In genomic region chr22:46212195-46212594, GRCh38 we compare ENCODE assay signal across 16 cellular contexts. TPM values are rescaled to one million over a fixed set of nuclear protein-coding genes. Genes with fewer than 3 reads are reported as not detected.
DNase-seq lines count a peak whose midpoint lies in the region; ATAC-seq and TF ChIP-seq lines count a peak whose summit lies in the region.
"Had no signal": no experiment of that assay in that cellular context is flagged by ENCODE, and none has a peak within 500 bp of the region (broad histone marks: within the 10 kb centered on the region; RNA-seq: fewer than 3 reads in every experiment).

No MANE protein-coding gene starts in this region.

- no peaks in the 10 kb centered on the region for H3K27me3 Mint-ChIP-seq in activated CD4-positive, alpha-beta memory T cell treated with anti-CD3 and anti-CD28 coated beads for 36 hours
- no peaks in the 10 kb centered on the region for H3K27me3 Mint-ChIP-seq in activated CD4-positive, alpha-beta memory T cell treated with anti-CD3 and anti-CD28 coated beads, Interleukin-2, amount 10 ng/mL, durations not matched to agents 7 days and 5 days
- H3K27me3 Mint-ChIP-seq in natural killer cell treated with Interleukin-12 subunit alpha and Interleukin-12 subunit beta and Interleukin-15 and Interleukin-18, amount 100 ng/mL, for 72 hours = no peaks in the 10 kb centered on the region
- H3K27me3 Mint-ChIP-seq in natural killer cell (ENCODE audit: low read depth in 2 of 2) = no peaks in the 10 kb centered on the region
- no peaks in the 10 kb centered on the region for H3K27me3 Mint-ChIP-seq in activated T-helper 17 cell treated with anti-CD3 and anti-CD28 coated beads, Interleukin-2, amount 50 U/mL, for 72 hours
- H3K27me3 Mint-ChIP-seq: B cell had no signal

- H3K9me3 Mint-ChIP-seq in activated CD4-positive, alpha-beta memory T cell treated with anti-CD3 and anti-CD28 coated beads for 36 hours = peaks cover 18% of the 10 kb centered on the region
- peaks cover 30% of the 10 kb centered on the region for H3K9me3 Mint-ChIP-seq in activated CD4-positive, alpha-beta memory T cell treated with anti-CD3 and anti-CD28 coated beads, Interleukin-2, amount 10 ng/mL, durations not matched to agents 7 days and 5 days
- H3K9me3 Mint-ChIP-seq in natural killer cell treated with Interleukin-12 subunit alpha and Interleukin-12 subunit beta and Interleukin-15 and Interleukin-18, amount 100 ng/mL, for 72 hours = peaks cover 10% of the 10 kb centered on the region
- H3K9me3 Mint-ChIP-seq in natural killer cell = peaks cover 2 to 5% of the 10 kb centered on the region in 2 donors
- peaks cover 13% of the 10 kb centered on the region for H3K9me3 Mint-ChIP-seq in activated T-helper 17 cell treated with anti-CD3 and anti-CD28 coated beads, Interleukin-2, amount 50 U/mL, for 72 hours
- peaks cover 12% of the 10 kb centered on the region for H3K9me3 Mint-ChIP-seq in stimulated activated effector memory CD8-positive, alpha-beta T cell treated with anti-CD3 and anti-CD28 coated beads, Interleukin-12 subunit alpha, Interleukin-12 subunit beta, amount 100 ng/mL, for 72 hours

- ATAC-seq in natural killer cell treated with Interleukin-12 subunit alpha and Interleukin-12 subunit beta and Interleukin-15 and Interleukin-18, amount 100 ng/mL, for 72 hours = no peak
- ATAC-seq in natural killer cell = no peak
- ATAC-seq in activated T-helper 17 cell treated with anti-CD3 and anti-CD28 coated beads, Interleukin-2, amount 50 U/mL, for 72 hours (replicated peaks) = peak; percentile 59
- ATAC-seq in stimulated activated effector memory CD8-positive, alpha-beta T cell treated with anti-CD3 and anti-CD28 coated beads, Interleukin-12 subunit alpha, Interleukin-12 subunit beta, amount 100 ng/mL, for 72 hours = peak; percentile 40
- ATAC-seq: CD8-positive, alpha-beta T cell had no signal

- H3K4me3 Mint-ChIP-seq in activated CD4-positive, alpha-beta memory T cell treated with anti-CD3 and anti-CD28 coated beads for 36 hours = no peak overlapping the region
- H3K4me3 Mint-ChIP-seq in activated CD4-positive, alpha-beta memory T cell treated with anti-CD3 and anti-CD28 coated beads, Interleukin-2, amount 10 ng/mL, durations not matched to agents 7 days and 5 days = no peak overlapping the region
- H3K4me3 Mint-ChIP-seq in natural killer cell treated with Interleukin-12 subunit alpha and Interleukin-12 subunit beta and Interleukin-15 and Interleukin-18, amount 100 ng/mL, for 72 hours = no peak overlapping the region
- H3K4me3 Mint-ChIP-seq in natural killer cell = no peak overlapping the region
- no peak overlapping the region for H3K4me3 Mint-ChIP-seq in activated T-helper 17 cell treated with anti-CD3 and anti-CD28 coated beads, Interleukin-2, amount 50 U/mL, for 72 hours
- no peak overlapping the region for H3K4me3 Mint-ChIP-seq in stimulated activated effector memory CD8-positive, alpha-beta T cell treated with anti-CD3 and anti-CD28 coated beads, Interleukin-12 subunit alpha, Interleukin-12 subunit beta, amount 100 ng/mL, for 72 hours
- H3K4me3 Mint-ChIP-seq: B cell; CD8-positive, alpha-beta T cell; H9 had no signal

- CTCF ChIA-PET in activated CD4-positive, alpha-beta memory T cell treated with anti-CD3 and anti-CD28 coated beads for 36 hours (lab: Charles Lee) = interaction anchor here (0.6 to 1.1 kb wide), 2 partner anchors 17 to 30 kb away, joined by 3 read pairs; no protein-coding TSS in a partner anchor
- CTCF ChIA-PET in activated CD4-positive, alpha-beta memory T cell treated with anti-CD3 and anti-CD28 coated beads, Interleukin-2, amount 10 ng/mL, durations not matched to agents 7 days and 5 days (lab: Charles Lee) = interaction anchor here (0.6 kb wide), 1 partner anchor 25 kb away, joined by 3 read pairs; no protein-coding TSS in a partner anchor

- peaks cover 12% of the 10 kb centered on the region for H3K4me1 Mint-ChIP-seq in activated CD4-positive, alpha-beta memory T cell treated with anti-CD3 and anti-CD28 coated beads for 36 hours (ENCODE audit: low read depth)
- H3K4me1 Mint-ChIP-seq in activated CD4-positive, alpha-beta memory T cell treated with anti-CD3 and anti-CD28 coated beads, Interleukin-2, amount 10 ng/mL, durations not matched to agents 7 days and 5 days = peaks cover 7% of the 10 kb centered on the region
- peaks cover 0 to 19% of the 10 kb centered on the region in 2 donors for H3K4me1 Mint-ChIP-seq in natural killer cell treated with Interleukin-12 subunit alpha and Interleukin-12 subunit beta and Interleukin-15 and Interleukin-18, amount 100 ng/mL, for 72 hours (ENCODE audit: low read depth in 2 of 2)
- peaks cover 0 to 6% of the 10 kb centered on the region in 2 donors for H3K4me1 Mint-ChIP-seq in natural killer cell
- H3K4me1 Mint-ChIP-seq in activated T-helper 17 cell treated with anti-CD3 and anti-CD28 coated beads, Interleukin-2, amount 50 U/mL, for 72 hours = peaks cover 14% of the 10 kb centered on the region
- H3K4me1 Mint-ChIP-seq in stimulated activated effector memory CD8-positive, alpha-beta T cell treated with anti-CD3 and anti-CD28 coated beads, Interleukin-12 subunit alpha, Interleukin-12 subunit beta, amount 100 ng/mL, for 72 hours = peaks cover 28% of the 10 kb centered on the region
- H3K4me1 Mint-ChIP-seq: B cell, H9 had no signal

- peak; percentile 38 for DNase-seq in activated CD4-positive, alpha-beta memory T cell treated with anti-CD3 and anti-CD28 coated beads for 36 hours
- DNase-seq in activated CD4-positive, alpha-beta memory T cell treated with anti-CD3 and anti-CD28 coated beads, Interleukin-2, amount 10 ng/mL, durations not matched to agents 7 days and 5 days = no peak
- DNase-seq in natural killer cell treated with Interleukin-12 subunit alpha and Interleukin-12 subunit beta and Interleukin-15 and Interleukin-18, amount 100 ng/mL, for 72 hours (ENCODE audit: low spot score) = no peak
- DNase-seq in natural killer cell (no peak), cardiac septum (ENCODE audit: low spot score) (no peak), NCI-H2227 treated with DMSO at 0.1 percent for 48 hours (lab: John Stamatoyannopoulos, UW) (no peak)
- DNase-seq in stimulated activated effector memory CD8-positive, alpha-beta T cell treated with anti-CD3 and anti-CD28 coated beads, Interleukin-12 subunit alpha, Interleukin-12 subunit beta, amount 100 ng/mL, for 72 hours (ENCODE audit: low spot score in 2 of 2) = no peak
- DNase-seq: Calu3; CD8-positive, alpha-beta T cell; DMS79 treated with DMSO at 0.1 percent for 48 hours; GF-D8; H9 had no signal

- intact Hi-C loops in activated CD4-positive, alpha-beta memory T cell treated with anti-CD3 and anti-CD28 coated beads for 36 hours (cut with micrococcal nuclease) = loop anchor here (2.0 kb wide), 1 partner anchor 39 kb away; the partner anchor contains the start of gene CDPF1
- intact Hi-C loops in natural killer cell (cut with micrococcal nuclease) (no loop called here), cardiac septum (cut with DNase I) (no loop called here)

- POLR2A ChIA-PET in activated CD4-positive, alpha-beta memory T cell treated with anti-CD3 and anti-CD28 coated beads for 36 hours (lab: Charles Lee) = no interaction called here
- POLR2A ChIA-PET in activated CD4-positive, alpha-beta memory T cell treated with anti-CD3 and anti-CD28 coated beads, Interleukin-2, amount 10 ng/mL, durations not matched to agents 7 days and 5 days (lab: Charles Lee) = no interaction called here

- peaks cover 49% of the 10 kb centered on the region for H3K36me3 Mint-ChIP-seq in activated CD4-positive, alpha-beta memory T cell treated with anti-CD3 and anti-CD28 coated beads for 36 hours
- H3K36me3 Mint-ChIP-seq in activated CD4-positive, alpha-beta memory T cell treated with anti-CD3 and anti-CD28 coated beads, Interleukin-2, amount 10 ng/mL, durations not matched to agents 7 days and 5 days (ENCODE audit: low read depth) = peaks cover 58% of the 10 kb centered on the region
- H3K36me3 Mint-ChIP-seq in natural killer cell treated with Interleukin-12 subunit alpha and Interleukin-12 subunit beta and Interleukin-15 and Interleukin-18, amount 100 ng/mL, for 72 hours = peaks cover 44% of the 10 kb centered on the region
- H3K36me3 Mint-ChIP-seq in natural killer cell = peaks cover 11% of the 10 kb centered on the region
- peaks cover 85% of the 10 kb centered on the region for H3K36me3 Mint-ChIP-seq in activated T-helper 17 cell treated with anti-CD3 and anti-CD28 coated beads, Interleukin-2, amount 50 U/mL, for 72 hours (ENCODE audit: low read depth)
- H3K36me3 Mint-ChIP-seq in stimulated activated effector memory CD8-positive, alpha-beta T cell treated with anti-CD3 and anti-CD28 coated beads, Interleukin-12 subunit alpha, Interleukin-12 subunit beta, amount 100 ng/mL, for 72 hours = peaks cover 78% of the 10 kb centered on the region

- TF ChIP-seq CTCF in natural killer cell (IDR thresholded peaks at IDR 0.05) = no peak

- H3K27ac Mint-ChIP-seq in activated CD4-positive, alpha-beta memory T cell treated with anti-CD3 and anti-CD28 coated beads for 36 hours = no peak overlapping the region
- no peak overlapping the region for H3K27ac Mint-ChIP-seq in activated CD4-positive, alpha-beta memory T cell treated with anti-CD3 and anti-CD28 coated beads, Interleukin-2, amount 10 ng/mL, durations not matched to agents 7 days and 5 days
- peak overlapping the region; percentile 14 to 69 for H3K27ac Mint-ChIP-seq in natural killer cell treated with Interleukin-12 subunit alpha and Interleukin-12 subunit beta and Interleukin-15 and Interleukin-18, amount 100 ng/mL, for 72 hours
- H3K27ac Mint-ChIP-seq in natural killer cell = no peak overlapping the region
- H3K27ac Mint-ChIP-seq in activated T-helper 17 cell treated with anti-CD3 and anti-CD28 coated beads, Interleukin-2, amount 50 U/mL, for 72 hours = peak overlapping the region; percentile 64
- H3K27ac Mint-ChIP-seq in stimulated activated effector memory CD8-positive, alpha-beta T cell treated with anti-CD3 and anti-CD28 coated beads, Interleukin-12 subunit alpha, Interleukin-12 subunit beta, amount 100 ng/mL, for 72 hours = peak overlapping the region; percentile 91
- H3K27ac Mint-ChIP-seq: B cell; CD8-positive, alpha-beta T cell; H9 had no signal

RNA-seq across cellular contexts. Expression of gene CDPF1, which starts 37.9 kb away (rescaled TPM):
- 1 to 10 TPM; 6.8 to 8.2 TPM for total RNA-seq in activated CD4-positive, alpha-beta memory T cell treated with anti-CD3 and anti-CD28 coated beads for 36 hours
- total RNA-seq in activated CD4-positive, alpha-beta memory T cell treated with anti-CD3 and anti-CD28 coated beads, Interleukin-2, amount 10 ng/mL, durations not matched to agents 7 days and 5 days = 10 to 100 TPM in 1 of 2 experiments, 1 to 10 TPM in 1; 9.6 to 11.8 TPM
- 10 to 100 TPM in 1 of 2 donors, 1 to 10 TPM in 1; 8.2 to 10.7 TPM for total RNA-seq in natural killer cell treated with Interleukin-12 subunit alpha and Interleukin-12 subunit beta and Interleukin-15 and Interleukin-18, amount 100 ng/mL, for 72 hours
- total RNA-seq in natural killer cell (10 to 100 TPM in 1 of 3 donors, 1 to 10 TPM in 2; 5.0 to 11.4 (median 7.2) TPM), cardiac septum (7.6 TPM)
- 1 to 10 TPM; 5.6 to 7.8 TPM for total RNA-seq in activated T-helper 17 cell treated with anti-CD3 and anti-CD28 coated beads, Interleukin-2, amount 50 U/mL, for 72 hours

RNA-seq across cellular contexts. Expression of gene PKDREJ, which starts 50.9 kb away (rescaled TPM):
- not detected for total RNA-seq in activated CD4-positive, alpha-beta memory T cell treated with anti-CD3 and anti-CD28 coated beads for 36 hours
- not detected for total RNA-seq in activated CD4-positive, alpha-beta memory T cell treated with anti-CD3 and anti-CD28 coated beads, Interleukin-2, amount 10 ng/mL, durations not matched to agents 7 days and 5 days
- total RNA-seq in natural killer cell treated with Interleukin-12 subunit alpha and Interleukin-12 subunit beta and Interleukin-15 and Interleukin-18, amount 100 ng/mL, for 72 hours = under 1 TPM in 1 of 2 donors, not detected in 1; 0.07 TPM
- total RNA-seq in natural killer cell (under 1 TPM; 0.07 to 0.25 (median 0.20) TPM), cardiac septum (0.11 TPM)
- not detected for total RNA-seq in activated T-helper 17 cell treated with anti-CD3 and anti-CD28 coated beads, Interleukin-2, amount 50 U/mL, for 72 hours
- total RNA-seq: A172; B cell; CD8-positive, alpha-beta T cell; HT-29 had no signal

RNA-seq across cellular contexts. Expression of gene TTC38, which starts 55.6 kb away (rescaled TPM):
- total RNA-seq in activated CD4-positive, alpha-beta memory T cell treated with anti-CD3 and anti-CD28 coated beads for 36 hours = 1 to 10 TPM; 8.7 to 9.4 TPM
- 10 to 100 TPM; 17.8 to 20.7 TPM for total RNA-seq in activated CD4-positive, alpha-beta memory T cell treated with anti-CD3 and anti-CD28 coated beads, Interleukin-2, amount 10 ng/mL, durations not matched to agents 7 days and 5 days
- total RNA-seq in natural killer cell treated with Interleukin-12 subunit alpha and Interleukin-12 subunit beta and Interleukin-15 and Interleukin-18, amount 100 ng/mL, for 72 hours = 10 to 100 TPM; 63.7 to 64.2 TPM
- 100 to 1,000 TPM; 251 to 313 (median 312) TPM for total RNA-seq in natural killer cell
- total RNA-seq in activated T-helper 17 cell treated with anti-CD3 and anti-CD28 coated beads, Interleukin-2, amount 50 U/mL, for 72 hours = 10 to 100 TPM; 13.8 to 18.0 TPM
- 21.5 TPM for total RNA-seq in cardiac septum

Comparison
In these comparisons a context has a peak if more than half of its experiments do, and no peak if none do; other contexts are left out.
1. H3K27ac Mint-ChIP-seq: peak in natural killer cell treated with Interleukin-12 subunit alpha and Interleukin-12 subunit beta and Interleukin-15 and Interleukin-18, amount 100 ng/mL, for 72 hours (2 of 2), activated T-helper 17 cell treated with anti-CD3 and anti-CD28 coated beads, Interleukin-2, amount 50 U/mL, for 72 hours (single experiment) and stimulated activated effector memory CD8-positive, alpha-beta T cell treated with anti-CD3 and anti-CD28 coated beads, Interleukin-12 subunit alpha, Interleukin-12 subunit beta, amount 100 ng/mL, for 72 hours (single experiment); none in activated CD4-positive, alpha-beta memory T cell treated with anti-CD3 and anti-CD28 coated beads for 36 hours (single experiment), activated CD4-positive, alpha-beta memory T cell treated with anti-CD3 and anti-CD28 coated beads, Interleukin-2, amount 10 ng/mL, durations not matched to agents 7 days and 5 days (single experiment) and natural killer cell (0 of 2).
2. ATAC-seq: peak in activated T-helper 17 cell treated with anti-CD3 and anti-CD28 coated beads, Interleukin-2, amount 50 U/mL, for 72 hours (single experiment) and stimulated activated effector memory CD8-positive, alpha-beta T cell treated with anti-CD3 and anti-CD28 coated beads, Interleukin-12 subunit alpha, Interleukin-12 subunit beta, amount 100 ng/mL, for 72 hours (single experiment); none in natural killer cell treated with Interleukin-12 subunit alpha and Interleukin-12 subunit beta and Interleukin-15 and Interleukin-18, amount 100 ng/mL, for 72 hours (0 of 2) and natural killer cell (0 of 3).